ENCODE assay signal across 30 cellular contexts in genomic region chr12:19896534-19896933, GRCh38.
"Had no signal": no experiment of that assay in that cellular context is flagged by ENCODE, and none has a peak within 500 bp of the region (broad histone marks: within the 10 kb centered on the region; RNA-seq: fewer than 3 reads in every experiment).

No MANE protein-coding gene starts in this region.

- H3K36me3 ChIP-seq: sigmoid colon, uterus had no signal

- H3K4me1 Mint-ChIP-seq: activated B cell treated with CpG ODN at 0.5 μM for 24 hours; stimulated activated memory B cell treated with anti-CD40 and anti-IgM and Interleukin-4, amounts not matched to agents 10 μg/mL and 1 μg/mL and 100 μg/mL, for 72 hours had no signal

- FAIRE-seq: bronchial epithelial cell, endothelial cell of umbilical vein, small intestine had no signal

- DNase-seq: activated B cell treated with CpG ODN at 0.5 μM for 24 hours; activated CD4-positive, alpha-beta T cell treated with anti-CD3 and anti-CD28 coated beads for 36 hours; activated CD4-positive, alpha-beta T cell treated with anti-CD3 and anti-CD28 coated beads, Interleukin-2, amount 50 U/mL, for 4 hours; activated CD8-positive, alpha-beta memory T cell treated with anti-CD3 and anti-CD28 coated beads for 24 hours; activated gamma-delta T cell treated with Interleukin-2 at 50 U/mL for 16 hours; activated naive CD4-positive, alpha-beta T cell treated with anti-CD3 and anti-CD28 coated beads, Interleukin-2, amount 50 U/mL, for 16 hours; activated T-cell treated with anti-CD3 and anti-CD28 coated beads, Interleukin-2, amount 50 U/mL, for 1 hour; amygdala; cerebellar nuclear complex; cortex of kidney; foreskin fibroblast; head of caudate nucleus; mesendoderm; mucosa of descending colon; nucleus accumbens; psoas muscle; sigmoid colon; small intestine; stimulated activated CD4-positive, alpha-beta T cell treated with anti-CD3 and anti-CD28 coated beads, Interleukin-4, amount 100 ng/mL, for 24 hours; T-helper 1 cell; testis; uterus had no signal

- H3K27me3 ChIP-seq: sigmoid colon, testis, uterus had no signal

- H3K4me1 ChIP-seq: parathyroid adenoma, psoas muscle, testis, uterus had no signal

- H3K9ac ChIP-seq: parathyroid adenoma had no signal

- H3K27me3 Mint-ChIP-seq: activated B cell treated with CpG ODN at 0.5 μM for 24 hours; stimulated activated memory B cell treated with anti-CD40 and anti-IgM and Interleukin-4, amounts not matched to agents 10 μg/mL and 1 μg/mL and 100 μg/mL, for 72 hours; type B pancreatic cell had no signal

- H3K4me3 Mint-ChIP-seq: activated B cell treated with CpG ODN at 0.5 μM for 24 hours; activated CD4-positive, alpha-beta T cell treated with anti-CD3 and anti-CD28 coated beads for 36 hours; natural killer cell treated with Interleukin-12 subunit alpha and Interleukin-12 subunit beta and Interleukin-15 and Interleukin-18, amount 100 ng/mL, for 72 hours; stimulated activated memory B cell treated with anti-CD40 and anti-IgM and Interleukin-4, amounts not matched to agents 10 μg/mL and 1 μg/mL and 100 μg/mL, for 72 hours; T-helper 2 cell treated with Interferon-gamma antibody and Interleukin-4, amounts not matched to agents 5 μg/mL and 100 μg/mL, for 36 hours; type B pancreatic cell had no signal

- H3K27ac ChIP-seq: parathyroid adenoma, psoas muscle, sigmoid colon, testis, uterus had no signal

- H3K9me3 ChIP-seq: mucosa of descending colon, sigmoid colon, testis, uterus had no signal

- H3K9me3 Mint-ChIP-seq: natural killer cell treated with Interleukin-12 subunit alpha and Interleukin-12 subunit beta and Interleukin-15 and Interleukin-18, amount 100 ng/mL, for 72 hours; T-helper 2 cell treated with Interferon-gamma antibody and Interleukin-4, amounts not matched to agents 5 μg/mL and 100 μg/mL, for 36 hours; type B pancreatic cell had no signal

- H3K27ac Mint-ChIP-seq: activated B cell treated with CpG ODN at 0.5 μM for 24 hours; activated CD4-positive, alpha-beta T cell treated with anti-CD3 and anti-CD28 coated beads for 36 hours; natural killer cell treated with Interleukin-12 subunit alpha and Interleukin-12 subunit beta and Interleukin-15 and Interleukin-18, amount 100 ng/mL, for 72 hours; stimulated activated memory B cell treated with anti-CD40 and anti-IgM and Interleukin-4, amounts not matched to agents 10 μg/mL and 1 μg/mL and 100 μg/mL, for 72 hours; T-helper 2 cell treated with Interferon-gamma antibody and Interleukin-4, amounts not matched to agents 5 μg/mL and 100 μg/mL, for 36 hours; type B pancreatic cell had no signal

- H3K79me2 ChIP-seq: parathyroid adenoma had no signal

- H3K36me3 Mint-ChIP-seq: natural killer cell treated with Interleukin-12 subunit alpha and Interleukin-12 subunit beta and Interleukin-15 and Interleukin-18, amount 100 ng/mL, for 72 hours; stimulated activated memory B cell treated with anti-CD40 and anti-IgM and Interleukin-4, amounts not matched to agents 10 μg/mL and 1 μg/mL and 100 μg/mL, for 72 hours; type B pancreatic cell had no signal

- H2AFZ ChIP-seq: parathyroid adenoma had no signal

- H3K4me3 ChIP-seq: lung, mucosa of descending colon, psoas muscle, sigmoid colon, testis, uterus had no signal
